ENCODE assay signal across 25 cellular contexts in genomic region chr7:783556-784490, GRCh38. TPM values are rescaled to one million over a fixed set of nuclear protein-coding genes. Genes with fewer than 3 reads are reported as not detected.
DNase-seq lines count a peak whose midpoint lies in the region; TF ChIP-seq lines count a peak whose summit lies in the region.
"Had no signal": no experiment of that assay in that cellular context is flagged by ENCODE, and none has a peak within 500 bp of the region (broad histone marks: within the 10 kb centered on the region; RNA-seq: fewer than 3 reads in every experiment).

No MANE protein-coding gene starts in this region.

- H3K79me2 ChIP-seq in osteoblast (ENCODE audit: insufficient read depth, low read length), result no peaks in the 10 kb centered on the region

- H3K27me3 ChIP-seq in A673 (replicated peaks; ENCODE audit: insufficient read depth, low read depth, low read length, poor library complexity), result no peaks in the 10 kb centered on the region
- no peaks in the 10 kb centered on the region for H3K27me3 ChIP-seq in H7 (ENCODE audit: control insufficient read depth, insufficient read depth, low read length)
- no peaks in the 10 kb centered on the region for H3K27me3 ChIP-seq in osteoblast (ENCODE audit: insufficient read depth, low read length)

- no peak overlapping the region for H3K4me2 ChIP-seq in osteoblast (ENCODE audit: insufficient read depth, low read length)
- H3K4me2 ChIP-seq: GM23338 had no signal

- H3K27me3 Mint-ChIP-seq in endothelial cell (ENCODE audit: unreplicated experiment), result peaks cover 4% of the 10 kb centered on the region
- H3K27me3 Mint-ChIP-seq in activated T-helper 2 cell treated with anti-CD3 and anti-CD28 coated beads, Interferon-gamma antibody, Interleukin-2, Interleukin-4, amounts not matched to agents 10 μg/mL and 5 μg/mL and 100 μg/mL, durations not matched to agents 14 hours and 24 hours and 36 hours (ENCODE audit: low read depth), result no peaks in the 10 kb centered on the region
- H3K27me3 Mint-ChIP-seq: CD4-positive, alpha-beta memory T cell had no signal

- H3K4me3 Mint-ChIP-seq in endothelial cell (ENCODE audit: unreplicated experiment), result peak overlapping the region; percentile 62
- no peak overlapping the region for H3K4me3 Mint-ChIP-seq in activated T-helper 2 cell treated with anti-CD3 and anti-CD28 coated beads, Interferon-gamma antibody, Interleukin-2, Interleukin-4, amounts not matched to agents 10 μg/mL and 5 μg/mL and 100 μg/mL, durations not matched to agents 14 hours and 24 hours and 36 hours (ENCODE audit: low read depth)
- H3K4me3 Mint-ChIP-seq: CD4-positive, alpha-beta memory T cell; GM23338; HFFc6 had no signal

- no peak overlapping the region for H2AFZ ChIP-seq in osteoblast (ENCODE audit: low read length)
- H2AFZ ChIP-seq: GM23338 had no signal

- POLR2A ChIA-PET in A673 (lab: Charles Lee; ENCODE audit: low non-redundant PET), result no interaction called here

- no peak for DNase-seq in A673 (ENCODE audit: low spot score)
- peak; percentile 45 for DNase-seq in H7
- no peak for DNase-seq in endothelial cell (ENCODE audit: low spot score)
- peak; percentile 81 for DNase-seq in osteoblast (ENCODE audit: insufficient read length, low spot score, missing footprints)
- no peak for DNase-seq in activated CD4-positive, alpha-beta T cell treated with anti-CD3 and anti-CD28 coated beads, Interleukin-2, amount 50 U/mL, for 1 hour
- no peak for DNase-seq in activated T-helper 2 cell treated with anti-CD3 and anti-CD28 coated beads, Interferon-gamma antibody, Interleukin-2, Interleukin-4, amounts not matched to agents 10 μg/mL and 5 μg/mL and 100 μg/mL, durations not matched to agents 14 hours and 24 hours and 36 hours (ENCODE audit: low spot score)
- DNase-seq in activated CD4-positive, CD25-positive, alpha-beta regulatory T cell treated with anti-CD3 and anti-CD28 coated beads, Interleukin-2, amount 50 U/mL, for 72 hours, result no peak
- DNase-seq: C1 segment of cervical spinal cord; CD4-positive, alpha-beta memory T cell; COR-L47; DMS79; EL; GDM1; HFFc6; Kasumi-1; NCI-H1092 treated with DMSO at 0.1 percent for 48 hours; NCI-H1436 treated with DMSO at 0.1 percent for 48 hours; NCI-H187 treated with DMSO at 0.1 percent for 48 hours; NCI-H524; NCI-H774; SHP77 had no signal

- H3K4me1 ChIP-seq in A673 (ENCODE audit: insufficient read depth, low read length, poor library complexity, severe bottlenecking), result peaks cover 36% of the 10 kb centered on the region
- peaks cover 2% of the 10 kb centered on the region for H3K4me1 ChIP-seq in osteoblast (ENCODE audit: insufficient read depth, low read length)
- H3K4me1 ChIP-seq: HAP-1 had no signal

- BruUV-seq in A673 (replicated peaks; lab: Mats Ljungman, UMichigan), result no TSS peak

- H3K9me3 Mint-ChIP-seq in endothelial cell (ENCODE audit: unreplicated experiment), result no peaks in the 10 kb centered on the region
- no peaks in the 10 kb centered on the region for H3K9me3 Mint-ChIP-seq in activated T-helper 2 cell treated with anti-CD3 and anti-CD28 coated beads, Interferon-gamma antibody, Interleukin-2, Interleukin-4, amounts not matched to agents 10 μg/mL and 5 μg/mL and 100 μg/mL, durations not matched to agents 14 hours and 24 hours and 36 hours
- H3K9me3 Mint-ChIP-seq: GM23338, HFFc6 had no signal

- H3K27ac Mint-ChIP-seq in endothelial cell (ENCODE audit: unreplicated experiment), result no peak overlapping the region
- H3K27ac Mint-ChIP-seq in activated T-helper 2 cell treated with anti-CD3 and anti-CD28 coated beads, Interferon-gamma antibody, Interleukin-2, Interleukin-4, amounts not matched to agents 10 μg/mL and 5 μg/mL and 100 μg/mL, durations not matched to agents 14 hours and 24 hours and 36 hours, result no peak overlapping the region
- H3K27ac Mint-ChIP-seq: GM23338, HFFc6 had no signal

- H3K36me3 ChIP-seq in A673 (ENCODE audit: insufficient read depth, low read length, poor library complexity, severe bottlenecking) (peaks cover 39% of the 10 kb centered on the region), H7 (replicated peaks; ENCODE audit: control insufficient read depth, insufficient read depth, low read length) (peaks cover 13% of the 10 kb centered on the region), osteoblast (ENCODE audit: insufficient read depth, low read length) (peaks cover 28% of the 10 kb centered on the region)

- H3K9me3 ChIP-seq in A673 (ENCODE audit: low read depth, low read length, poor library complexity, severe bottlenecking), result no peaks in the 10 kb centered on the region
- no peaks in the 10 kb centered on the region for H3K9me3 ChIP-seq in osteoblast (ENCODE audit: low read depth, low read length)
- H3K9me3 ChIP-seq: HAP-1 had no signal

- intact Hi-C loops in A673 (cut with micrococcal nuclease; ENCODE audit: unreplicated experiment), result loop anchor here (10.0 kb wide), 1 partner anchor 171 kb away; the partner anchor contains the start of gene ADAP1
- intact Hi-C loops in activated T-helper 2 cell treated with anti-CD3 and anti-CD28 coated beads, Interferon-gamma antibody, Interleukin-2, Interleukin-4, amounts not matched to agents 10 μg/mL and 5 μg/mL and 100 μg/mL, durations not matched to agents 14 hours and 24 hours and 36 hours (cut with micrococcal nuclease), result no loop called here

- TF ChIP-seq CTCF in A673 (conservative IDR thresholded peaks at IDR 0.05; ENCODE audit: low read depth, low read length), result no peak
- no peak for TF ChIP-seq CTCF in endothelial cell (IDR thresholded peaks at IDR 0.05; ENCODE audit: unreplicated experiment)
- TF ChIP-seq CTCF in osteoblast (IDR thresholded peaks at IDR 0.05; ENCODE audit: extremely low read depth, low read depth, low read length), result no peak

- no peaks in the 10 kb centered on the region for H4K20me1 ChIP-seq in osteoblast (ENCODE audit: insufficient read depth, low read length)

- H3K4me1 Mint-ChIP-seq in endothelial cell (ENCODE audit: unreplicated experiment), result no peaks in the 10 kb centered on the region
- no peaks in the 10 kb centered on the region for H3K4me1 Mint-ChIP-seq in activated T-helper 2 cell treated with anti-CD3 and anti-CD28 coated beads, Interferon-gamma antibody, Interleukin-2, Interleukin-4, amounts not matched to agents 10 μg/mL and 5 μg/mL and 100 μg/mL, durations not matched to agents 14 hours and 24 hours and 36 hours (ENCODE audit: low read depth)
- H3K4me1 Mint-ChIP-seq: GM23338 had no signal

- CTCF ChIA-PET in A673 (lab: Charles Lee), result interaction anchor here (1.2 kb wide), 1 partner anchor 89 kb away, joined by 3 read pairs; no protein-coding TSS in a partner anchor

- H3K27ac ChIP-seq in A673 (ENCODE audit: low read depth, low read length, poor library complexity, severe bottlenecking) (peak overlapping the region; percentile 9), osteoblast (ENCODE audit: low read depth, low read length) (no peak overlapping the region)

- H3K4me3 ChIP-seq in A673 (ENCODE audit: low read depth, low read length, poor library complexity, severe bottlenecking), result no peak overlapping the region
- H3K4me3 ChIP-seq in H7 (ENCODE audit: insufficient read depth, low read depth, low read length), result no peak overlapping the region
- no peak overlapping the region for H3K4me3 ChIP-seq in osteoblast (ENCODE audit: insufficient read depth, low read length)
- H3K4me3 ChIP-seq: GM12878, GM23338, HAP-1, K562 had no signal

- H3K36me3 Mint-ChIP-seq in endothelial cell (ENCODE audit: low read depth, unreplicated experiment), result peaks cover 42% of the 10 kb centered on the region
- H3K36me3 Mint-ChIP-seq in activated T-helper 2 cell treated with anti-CD3 and anti-CD28 coated beads, Interferon-gamma antibody, Interleukin-2, Interleukin-4, amounts not matched to agents 10 μg/mL and 5 μg/mL and 100 μg/mL, durations not matched to agents 14 hours and 24 hours and 36 hours (ENCODE audit: low read depth), result peaks cover 34% of the 10 kb centered on the region

RNA-seq across cellular contexts. Expression of gene SUN1, which starts 48.5 kb away (rescaled TPM):
- total RNA-seq in A673 (2021) (189 and 203 TPM in 2 replicates), endothelial cell (ENCODE audit: unreplicated experiment) (150 TPM), osteoblast (109 and 126 TPM in 2 replicates)
- total RNA-seq in H7 (2014; rRNA removed; shearing (Covaris generic)), result 60.5 and 82.1 TPM in 2 replicates
- total RNA-seq in activated T-helper 2 cell treated with anti-CD3 and anti-CD28 coated beads, Interferon-gamma antibody, Interleukin-2, Interleukin-4, amounts not matched to agents 10 μg/mL and 5 μg/mL and 100 μg/mL, durations not matched to agents 14 hours and 24 hours and 36 hours, result 87.7 TPM in 2 replicates

RNA-seq across cellular contexts. Expression of gene PRKAR1B, which starts 56.7 kb away (rescaled TPM):
- total RNA-seq in A673 (2021) (27.2 and 29.0 TPM in 2 replicates), endothelial cell (ENCODE audit: unreplicated experiment) (21.7 TPM), osteoblast (5.9 and 6.5 TPM in 2 replicates)
- 32.4 and 32.8 TPM in 2 replicates for total RNA-seq in H7 (2014; rRNA removed; shearing (Covaris generic))
- 31.5 and 38.9 TPM in 2 replicates for total RNA-seq in activated T-helper 2 cell treated with anti-CD3 and anti-CD28 coated beads, Interferon-gamma antibody, Interleukin-2, Interleukin-4, amounts not matched to agents 10 μg/mL and 5 μg/mL and 100 μg/mL, durations not matched to agents 14 hours and 24 hours and 36 hours

RNA-seq across cellular contexts. Expression of gene DNAAF5, which starts 57.3 kb away (rescaled TPM):
- 74.4 and 78.1 TPM in 2 replicates for total RNA-seq in A673 (2021)
- 82.5 and 101 TPM in 2 replicates for total RNA-seq in H7 (2014; rRNA removed; shearing (Covaris generic))
- 30.7 TPM for total RNA-seq in endothelial cell (ENCODE audit: unreplicated experiment)
- total RNA-seq in osteoblast, result 19.7 and 22.4 TPM in 2 replicates
- total RNA-seq in activated T-helper 2 cell treated with anti-CD3 and anti-CD28 coated beads, Interferon-gamma antibody, Interleukin-2, Interleukin-4, amounts not matched to agents 10 μg/mL and 5 μg/mL and 100 μg/mL, durations not matched to agents 14 hours and 24 hours and 36 hours, result 41.5 and 41.7 TPM in 2 replicates

Comparison
In these comparisons a context has a peak if more than half of its experiments do, and no peak if none do; other contexts are left out.
1. DNase-seq: peak in H7 (single experiment) and osteoblast (single experiment); none in A673 (single experiment), endothelial cell (single experiment), activated CD4-positive, alpha-beta T cell treated with anti-CD3 and anti-CD28 coated beads, Interleukin-2, amount 50 U/mL, for 1 hour (single experiment), activated T-helper 2 cell treated with anti-CD3 and anti-CD28 coated beads, Interferon-gamma antibody, Interleukin-2, Interleukin-4, amounts not matched to agents 10 μg/mL and 5 μg/mL and 100 μg/mL, durations not matched to agents 14 hours and 24 hours and 36 hours (single experiment) and activated CD4-positive, CD25-positive, alpha-beta regulatory T cell treated with anti-CD3 and anti-CD28 coated beads, Interleukin-2, amount 50 U/mL, for 72 hours (single experiment).